ENCODE assay signal across 27 cellular contexts in the genomic region with DNA sequence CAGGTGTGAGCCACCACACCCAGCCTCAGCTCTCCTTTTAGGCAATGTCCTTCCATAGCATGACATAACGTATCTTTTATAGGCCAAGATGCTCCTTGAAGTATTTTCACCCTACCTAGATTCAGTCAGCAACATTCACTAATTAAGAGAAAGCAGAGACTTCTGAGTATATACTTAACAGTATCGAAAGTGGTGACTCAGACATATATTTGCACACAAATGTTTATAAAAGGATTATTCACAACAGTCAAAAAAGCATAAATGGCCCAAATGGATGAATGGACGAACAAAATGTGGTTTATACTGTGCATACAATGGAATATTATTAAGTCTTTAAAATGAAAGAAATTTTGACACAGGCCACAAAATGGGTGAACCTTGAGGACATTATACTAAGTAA.
"Had no signal": no experiment of that assay in that cellular context is flagged by ENCODE, and none has a peak within 500 bp of the region (broad histone marks: within the 10 kb centered on the region; RNA-seq: fewer than 3 reads in every experiment).

No MANE protein-coding gene starts in this region.

- DNase-seq: activated CD4-positive, alpha-beta T cell treated with anti-CD3 and anti-CD28 coated beads for 36 hours; activated CD4-positive, alpha-beta T cell treated with anti-CD3 and anti-CD28 coated beads, Interleukin-2, amount 50 U/mL, for 4 hours; activated CD4-positive, CD25-positive, alpha-beta regulatory T cell; activated CD8-positive, alpha-beta memory T cell treated with anti-CD3 and anti-CD28 coated beads, Interleukin-2, amount 50 U/mL, for 4 hours; activated effector memory CD4-positive, alpha-beta T cell treated with anti-CD3 and anti-CD28 coated beads, Interleukin-2, amount 50 U/mL, for 16 hours; activated naive CD4-positive, alpha-beta T cell treated with anti-CD3 and anti-CD28 coated beads for 36 hours; activated naive CD8-positive, alpha-beta T cell treated with anti-CD3 and anti-CD28 coated beads, Interleukin-2, amount 10 ng/mL, durations not matched to agents 7 days and 5 days; activated T-cell treated with anti-CD3 and anti-CD28 coated beads, Interleukin-2, amount 50 U/mL, for 1 hour; amniotic stem cell; left cardiac atrium; left ventricle myocardium superior; naive thymus-derived CD4-positive, alpha-beta T cell; nucleus accumbens; psoas muscle; sigmoid colon; small intestine; stimulated activated CD4-positive, alpha-beta T cell treated with anti-CD3 and anti-CD28 coated beads, Interleukin-4, amount 100 ng/mL, for 24 hours; thyroid gland; upper lobe of right lung had no signal

- H3K4me3 ChIP-seq: gastroesophageal sphincter, hepatocyte, psoas muscle, sigmoid colon, thyroid gland, upper lobe of right lung had no signal

- H3K9me3 Mint-ChIP-seq: activated naive CD4-positive, alpha-beta T cell treated with anti-CD3 and anti-CD28 coated beads for 36 hours; activated naive CD8-positive, alpha-beta T cell treated with anti-CD3 and anti-CD28 coated beads, Interleukin-2, amount 10 ng/mL, durations not matched to agents 7 days and 5 days had no signal

- H3K27me3 Mint-ChIP-seq: activated CD4-positive, alpha-beta T cell treated with anti-CD3 and anti-CD28 coated beads for 36 hours; activated naive CD8-positive, alpha-beta T cell treated with anti-CD3 and anti-CD28 coated beads, Interleukin-2, amount 10 ng/mL, durations not matched to agents 7 days and 5 days; central memory CD8-positive, alpha-beta T cell; dendritic cell treated with granulocyte-macrophage colony-stimulating factor and Interleukin-4, amounts not matched to agents 40 ng/mL and 50 ng/mL, for 4 days; stimulated activated naive CD8-positive, alpha-beta T cell treated with anti-CD3 and anti-CD28 coated beads, Interleukin-15, Interleukin-2, amounts not matched to agents 100 ng/mL and 50 ng/mL, for 24 hours had no signal

- H3K27ac Mint-ChIP-seq: activated CD4-positive, alpha-beta T cell treated with anti-CD3 and anti-CD28 coated beads for 36 hours; activated naive CD4-positive, alpha-beta T cell treated with anti-CD3 and anti-CD28 coated beads for 36 hours; activated naive CD8-positive, alpha-beta T cell treated with anti-CD3 and anti-CD28 coated beads, Interleukin-2, amount 10 ng/mL, durations not matched to agents 7 days and 5 days; activated T-helper 1 cell treated with anti-CD3 and anti-CD28 coated beads, Interleukin-12 subunit alpha, Interleukin-12 subunit beta, Interleukin-2, Interleukin-4 antibody, amounts not matched to agents 30 ng/mL and 10 ng/mL and 1 ng/mL, durations not matched to agents 14 hours and 24 hours and 36 hours; dendritic cell treated with granulocyte-macrophage colony-stimulating factor and Interleukin-4, amounts not matched to agents 40 ng/mL and 50 ng/mL, for 4 days; mesothelial cell of epicardium; naive thymus-derived CD4-positive, alpha-beta T cell; stimulated activated effector memory CD8-positive, alpha-beta T cell treated with anti-CD3 and anti-CD28 coated beads, Interleukin-12 subunit alpha, Interleukin-12 subunit beta, amount 100 ng/mL, for 72 hours; stimulated activated naive CD8-positive, alpha-beta T cell treated with anti-CD3 and anti-CD28 coated beads, Interleukin-15, Interleukin-2, amounts not matched to agents 100 ng/mL and 50 ng/mL, for 24 hours had no signal

- ATAC-seq: activated CD4-positive, alpha-beta T cell treated with anti-CD3 and anti-CD28 coated beads for 36 hours; gastroesophageal sphincter; left cardiac atrium; left ventricle myocardium superior; naive thymus-derived CD4-positive, alpha-beta T cell; psoas muscle; stimulated activated effector memory CD8-positive, alpha-beta T cell treated with anti-CD3 and anti-CD28 coated beads, Interleukin-12 subunit alpha, Interleukin-12 subunit beta, amount 100 ng/mL, for 72 hours; upper lobe of right lung had no signal

- H3K36me3 Mint-ChIP-seq: activated naive CD8-positive, alpha-beta T cell treated with anti-CD3 and anti-CD28 coated beads, Interleukin-2, amount 10 ng/mL, durations not matched to agents 7 days and 5 days; mesothelial cell of epicardium; naive thymus-derived CD4-positive, alpha-beta T cell; stimulated activated effector memory CD8-positive, alpha-beta T cell treated with anti-CD3 and anti-CD28 coated beads, Interleukin-12 subunit alpha, Interleukin-12 subunit beta, amount 100 ng/mL, for 72 hours had no signal

- H3K4me3 Mint-ChIP-seq: activated CD4-positive, alpha-beta T cell treated with anti-CD3 and anti-CD28 coated beads for 36 hours; activated naive CD4-positive, alpha-beta T cell treated with anti-CD3 and anti-CD28 coated beads for 36 hours; activated naive CD8-positive, alpha-beta T cell treated with anti-CD3 and anti-CD28 coated beads, Interleukin-2, amount 10 ng/mL, durations not matched to agents 7 days and 5 days; activated T-helper 1 cell treated with anti-CD3 and anti-CD28 coated beads, Interleukin-12 subunit alpha, Interleukin-12 subunit beta, Interleukin-2, Interleukin-4 antibody, amounts not matched to agents 30 ng/mL and 10 ng/mL and 1 ng/mL, durations not matched to agents 14 hours and 24 hours and 36 hours; central memory CD8-positive, alpha-beta T cell; dendritic cell treated with granulocyte-macrophage colony-stimulating factor and Interleukin-4, amounts not matched to agents 40 ng/mL and 50 ng/mL, for 4 days; mesothelial cell of epicardium; naive thymus-derived CD4-positive, alpha-beta T cell; stimulated activated effector memory CD8-positive, alpha-beta T cell treated with anti-CD3 and anti-CD28 coated beads, Interleukin-12 subunit alpha, Interleukin-12 subunit beta, amount 100 ng/mL, for 72 hours; stimulated activated naive CD8-positive, alpha-beta T cell treated with anti-CD3 and anti-CD28 coated beads, Interleukin-15, Interleukin-2, amounts not matched to agents 100 ng/mL and 50 ng/mL, for 24 hours had no signal

- H3K4me1 Mint-ChIP-seq: activated CD4-positive, alpha-beta T cell treated with anti-CD3 and anti-CD28 coated beads for 36 hours; activated naive CD8-positive, alpha-beta T cell treated with anti-CD3 and anti-CD28 coated beads, Interleukin-2, amount 10 ng/mL, durations not matched to agents 7 days and 5 days; central memory CD8-positive, alpha-beta T cell; mesothelial cell of epicardium; naive thymus-derived CD4-positive, alpha-beta T cell; stimulated activated effector memory CD8-positive, alpha-beta T cell treated with anti-CD3 and anti-CD28 coated beads, Interleukin-12 subunit alpha, Interleukin-12 subunit beta, amount 100 ng/mL, for 72 hours had no signal
